Comparison of ENCODE assay signal across 11 cellular contexts in genomic region chr3:12838179-12838965, GRCh38. TPM values are rescaled to one million over a fixed set of nuclear protein-coding genes. Genes with fewer than 3 reads are reported as not detected.
DNase-seq lines count a peak whose midpoint lies in the region; ATAC-seq and TF ChIP-seq lines count a peak whose summit lies in the region.
"Had no signal": no experiment of that assay in that cellular context is flagged by ENCODE, and none has a peak within 500 bp of the region (broad histone marks: within the 10 kb centered on the region; RNA-seq: fewer than 3 reads in every experiment).

No MANE protein-coding gene starts in this region.

- in situ Hi-C loops in gastrocnemius medialis (cut with MboI; ENCODE audit: low sequenced_read_pairs in 4 of 4): no loop called here

- H3K36me3 ChIP-seq in OCI-LY3 (replicated peaks; ENCODE audit: low read depth, low read length) (peaks cover 73% of the 10 kb centered on the region), endodermal cell (ENCODE audit: control insufficient read depth, insufficient read depth, low read length) (peaks cover 71% of the 10 kb centered on the region), gastrocnemius medialis (peaks cover 0 to 61% of the 10 kb centered on the region in 2 donors)

- POLR2A ChIA-PET in activated CD4-positive, alpha-beta T cell treated with anti-CD3 and anti-CD28 coated beads, Interleukin-2, amount 10 ng/mL, durations not matched to agents 7 days and 5 days (lab: Charles Lee): no interaction called here

- intact Hi-C loops in gastrocnemius medialis (cut with DNase I; ENCODE audit: low total_unique reads): loop anchor here (10.0 kb wide), 1 partner anchor 254 kb away; no protein-coding TSS in a partner anchor

- WGBS in endodermal cell (ENCODE audit: insufficient coverage in 1 of 2, insufficient read length in 1 of 2), 2 experiments: 86 to 92% methylated on average over 11 to 13 of the region's 13 CpGs

- H3K27ac Mint-ChIP-seq in activated CD4-positive, alpha-beta T cell treated with anti-CD3 and anti-CD28 coated beads, Interleukin-2, amount 10 ng/mL, durations not matched to agents 7 days and 5 days: peak overlapping the region; percentile 15
- H3K27ac Mint-ChIP-seq in endodermal cell: peak overlapping the region; percentile 12

- CTCF ChIA-PET in activated CD4-positive, alpha-beta T cell treated with anti-CD3 and anti-CD28 coated beads, Interleukin-2, amount 10 ng/mL, durations not matched to agents 7 days and 5 days (lab: Charles Lee): interaction anchor here (1.9 kb wide), 1 partner anchor 28 kb away, joined by 5 read pairs; no protein-coding TSS in a partner anchor

- TF ChIP-seq CTCF in OCI-LY3 (IDR thresholded peaks at IDR 0.05; ENCODE audit: low read depth, low read length): no peak
- no peak for TF ChIP-seq CTCF in endodermal cell (conservative IDR thresholded peaks at IDR 0.05)
- no peak for TF ChIP-seq CTCF in gastrocnemius medialis (IDR thresholded peaks at IDR 0.05 in 4 of 5, conservative IDR thresholded peaks at IDR 0.05 in 1 of 5)

- H3K9me3 Mint-ChIP-seq in activated CD4-positive, alpha-beta T cell treated with anti-CD3 and anti-CD28 coated beads, Interleukin-2, amount 10 ng/mL, durations not matched to agents 7 days and 5 days: no peaks in the 10 kb centered on the region
- no peaks in the 10 kb centered on the region for H3K9me3 Mint-ChIP-seq in endodermal cell

- no peak overlapping the region for H2AFZ ChIP-seq in OCI-LY3 (ENCODE audit: low read depth, low read length)

- peaks cover 24% of the 10 kb centered on the region for H3K4me1 ChIP-seq in OCI-LY3 (ENCODE audit: low read length)
- peaks cover 10% of the 10 kb centered on the region for H3K4me1 ChIP-seq in endodermal cell (ENCODE audit: control insufficient read depth, insufficient read depth, low read length)
- H3K4me1 ChIP-seq in gastrocnemius medialis: peaks cover 34 to 52% of the 10 kb centered on the region in 2 donors

- peaks cover 52% of the 10 kb centered on the region for H3K4me1 Mint-ChIP-seq in activated CD4-positive, alpha-beta T cell treated with anti-CD3 and anti-CD28 coated beads, Interleukin-2, amount 10 ng/mL, durations not matched to agents 7 days and 5 days
- peaks cover 37% of the 10 kb centered on the region for H3K4me1 Mint-ChIP-seq in endodermal cell

- no peaks in the 10 kb centered on the region for H3K27me3 ChIP-seq in OCI-LY3 (ENCODE audit: low read depth, low read length)
- H3K27me3 ChIP-seq in endodermal cell (ENCODE audit: control insufficient read depth, insufficient read depth, low read length, poor library complexity, severe bottlenecking): no peaks in the 10 kb centered on the region
- H3K27me3 ChIP-seq in gastrocnemius medialis: no peaks in the 10 kb centered on the region
- H3K27me3 ChIP-seq: tibial artery had no signal

- H3K4me3 ChIP-seq in OCI-LY3 (ENCODE audit: low read length): no peak overlapping the region
- peak overlapping the region; percentile 96 for H3K4me3 ChIP-seq in endodermal cell (ENCODE audit: low read length)
- no peak overlapping the region for H3K4me3 ChIP-seq in gastrocnemius medialis
- H3K4me3 ChIP-seq: tibial artery had no signal

- no peaks in the 10 kb centered on the region for H3K27me3 Mint-ChIP-seq in activated CD4-positive, alpha-beta T cell treated with anti-CD3 and anti-CD28 coated beads, Interleukin-2, amount 10 ng/mL, durations not matched to agents 7 days and 5 days
- H3K27me3 Mint-ChIP-seq in endodermal cell (ENCODE audit: insufficient read depth): no peaks in the 10 kb centered on the region

- peaks cover 73% of the 10 kb centered on the region for H4K20me1 ChIP-seq in OCI-LY3 (ENCODE audit: insufficient read depth, low read length)

- peaks cover 74% of the 10 kb centered on the region for H3K36me3 Mint-ChIP-seq in activated CD4-positive, alpha-beta T cell treated with anti-CD3 and anti-CD28 coated beads, Interleukin-2, amount 10 ng/mL, durations not matched to agents 7 days and 5 days (ENCODE audit: low read depth)
- H3K36me3 Mint-ChIP-seq in endodermal cell (ENCODE audit: low read depth): peaks cover 76% of the 10 kb centered on the region

- H3K9ac ChIP-seq in OCI-LY3 (ENCODE audit: low read length) (no peak overlapping the region), endodermal cell (ENCODE audit: extremely low read depth, low read length, poor library complexity, severe bottlenecking) (no peak overlapping the region)

- H3K9me3 ChIP-seq in OCI-LY3 (ENCODE audit: insufficient read depth, low read length): no peaks in the 10 kb centered on the region
- no peaks in the 10 kb centered on the region for H3K9me3 ChIP-seq in endodermal cell (ENCODE audit: control insufficient read depth, low read length)
- H3K9me3 ChIP-seq in gastrocnemius medialis: no peaks in the 10 kb centered on the region
- H3K9me3 ChIP-seq: tibial artery had no signal

- H3K4me2 ChIP-seq in OCI-LY3 (ENCODE audit: low read length): 0 out of 2 replicates have a peak overlapping the region, but pooled peaks have one; percentile 72

- peaks cover 55% of the 10 kb centered on the region for H3K79me2 ChIP-seq in OCI-LY3 (ENCODE audit: low read length)

- no peak for DNase-seq in activated CD4-positive, alpha-beta T cell treated with anti-CD3 and anti-CD28 coated beads, Interleukin-2, amount 10 ng/mL, durations not matched to agents 7 days and 5 days
- no peak for DNase-seq in activated CD4-positive, alpha-beta T cell treated with anti-CD3 and anti-CD28 coated beads, Interleukin-2, amount 50 U/mL, for 4 hours
- DNase-seq in endodermal cell: no peak
- no peak for DNase-seq in gastrocnemius medialis
- no peak for DNase-seq in AML-193 (lab: John Stamatoyannopoulos, UW)
- DNase-seq: activated CD8-positive, alpha-beta memory T cell treated with anti-CD3 and anti-CD28 coated beads, Interleukin-2, amount 50 U/mL, for 4 hours; tibial artery had no signal

- H3K27ac ChIP-seq in OCI-LY3 (ENCODE audit: low read length): no peak overlapping the region
- H3K27ac ChIP-seq in endodermal cell (ENCODE audit: low read depth, low read length): no peak overlapping the region
- peak overlapping the region; percentile 37 to 94 (median 56) for H3K27ac ChIP-seq in gastrocnemius medialis
- H3K27ac ChIP-seq: tibial artery had no signal

- ATAC-seq in gastrocnemius medialis: no peak
- ATAC-seq in GM19324 (IDR thresholded peaks at IDR 0.05; ENCODE audit: low FRiP score, unreplicated experiment): no peak
- ATAC-seq in HG03097 (IDR thresholded peaks at IDR 0.05; ENCODE audit: low FRiP score, unreplicated experiment): no peak
- ATAC-seq: esophagus mucosa had no signal

- peak overlapping the region; percentile 98 for H3K4me3 Mint-ChIP-seq in activated CD4-positive, alpha-beta T cell treated with anti-CD3 and anti-CD28 coated beads, Interleukin-2, amount 10 ng/mL, durations not matched to agents 7 days and 5 days
- peak overlapping the region; percentile 99 for H3K4me3 Mint-ChIP-seq in endodermal cell

- TF ChIP-seq POLR2A in gastrocnemius medialis (IDR thresholded peaks at IDR 0.05): no peak

RNA-seq across cellular contexts. Expression of gene RPL32, which starts 3.0 kb away (rescaled TPM):
- total RNA-seq in activated CD4-positive, alpha-beta T cell treated with anti-CD3 and anti-CD28 coated beads, Interleukin-2, amount 10 ng/mL, durations not matched to agents 7 days and 5 days: 1,000 to 10,000 TPM; 2,113 to 2,760 TPM
- total RNA-seq in endodermal cell (1,000 to 10,000 TPM; 1,362 to 1,580 TPM), gastrocnemius medialis (1,000 to 10,000 TPM in 2 of 4 donors, 100 to 1,000 TPM in 2; 765 to 1,204 (median 990) TPM)
- polyA plus RNA-seq in endodermal cell (2013, experiment 1 of 2): 2,723 TPM
- polyA plus RNA-seq in endodermal cell (2013, experiment 2 of 2): 2,594 TPM

RNA-seq across cellular contexts. Expression of gene CAND2, which starts 41.9 kb away (rescaled TPM):
- under 1 TPM; 0.84 to 0.98 TPM for total RNA-seq in activated CD4-positive, alpha-beta T cell treated with anti-CD3 and anti-CD28 coated beads, Interleukin-2, amount 10 ng/mL, durations not matched to agents 7 days and 5 days
- 10 to 100 TPM in 1 of 2 donors, 1 to 10 TPM in 1; 7.8 to 15.0 TPM for total RNA-seq in endodermal cell
- 12.4 TPM for polyA plus RNA-seq in endodermal cell (2013, experiment 1 of 2)
- 10.1 TPM for polyA plus RNA-seq in endodermal cell (2013, experiment 2 of 2)
- 100 to 1,000 TPM; 133 to 308 (median 181) TPM for total RNA-seq in gastrocnemius medialis

Comparison
In these comparisons a context has a peak if more than half of its experiments do, and no peak if none do; other contexts are left out.
1. H3K27ac ChIP-seq: peak in gastrocnemius medialis (4 of 4); none in OCI-LY3 (single experiment) and endodermal cell (single experiment).
2. RNA of gene CAND2, which starts 41.9 kb away (total RNA-seq): 133 to 308 TPM in gastrocnemius medialis; 7.8 to 15.0 TPM in endodermal cell and 0.84 to 0.98 TPM in activated CD4-positive, alpha-beta T cell treated with anti-CD3 and anti-CD28 coated beads, Interleukin-2, amount 10 ng/mL, durations not matched to agents 7 days and 5 days; every median in the first group is over 4 times any median in the second.